In the genomic region with DNA sequence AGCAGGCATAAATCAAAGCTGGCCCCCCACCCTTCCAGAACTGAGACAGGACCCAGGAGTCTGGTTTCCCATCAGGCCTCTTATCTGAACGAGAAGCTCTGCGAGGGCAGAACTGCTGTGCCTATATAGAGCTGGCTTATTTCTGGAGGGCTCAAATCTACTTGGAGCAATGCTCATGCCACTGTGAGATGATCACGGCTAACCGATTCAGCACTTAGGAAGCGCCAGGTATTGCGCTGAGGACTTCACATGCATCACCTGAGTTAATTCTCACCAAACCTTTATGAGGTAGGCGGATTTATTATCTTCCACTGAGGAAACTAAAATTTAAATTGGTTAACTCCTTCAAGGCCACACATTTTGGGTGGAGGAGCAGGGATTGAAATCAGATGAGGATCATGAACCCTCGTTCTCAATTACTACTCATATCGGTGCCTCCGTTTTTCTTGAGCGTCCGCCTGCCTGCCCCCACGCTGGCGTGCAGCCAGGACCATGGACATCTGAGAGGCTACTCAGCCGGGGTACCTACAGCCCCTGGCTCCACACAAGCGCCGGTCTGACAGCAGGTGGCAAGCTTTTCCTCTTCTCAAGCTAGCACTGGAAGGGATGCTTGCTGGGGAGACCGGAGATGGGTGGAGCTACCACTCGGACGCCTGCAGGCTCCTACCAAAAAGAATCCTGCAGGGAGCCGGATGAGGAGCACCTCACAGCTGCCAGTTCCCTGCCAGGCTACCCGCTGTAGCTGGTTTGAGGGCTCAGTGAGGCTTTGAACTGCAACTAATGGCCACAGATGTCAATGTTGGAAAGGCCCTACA, we compare ENCODE assay signal across 8 cellular contexts. TPM values are rescaled to one million over a fixed set of nuclear protein-coding genes. Genes with fewer than 3 reads are reported as not detected.
DNase-seq lines count a peak whose midpoint lies in the region; ATAC-seq and TF ChIP-seq lines count a peak whose summit lies in the region.

No MANE protein-coding gene starts in this region.

- H3K27me3 Mint-ChIP-seq in neural crest cell (ENCODE audit: low read depth) = peaks cover 7% of the 10 kb centered on the region

- no peak for ATAC-seq in HG02852 (IDR thresholded peaks at IDR 0.05; ENCODE audit: unreplicated experiment)

- CTCF ChIA-PET in RWPE1 (lab: Yijun Ruan, JAX) = interaction anchor here (0.5 to 3.0 kb wide), 9 partner anchors 11 to 134 kb away, joined by 3 to 21 read pairs (median 5); no protein-coding TSS in a partner anchor

- intact Hi-C loops in testis (cut with DNase I; ENCODE audit: low total_unique reads) = no loop called here

- peaks cover 31% of the 10 kb centered on the region for H3K4me1 Mint-ChIP-seq in neural crest cell

- WGBS in testis, 2 donors = 13 to 14% methylated on average over 20 to 22 of the region's 22 CpGs

- DNase-seq in M059J (ENCODE audit: low read depth) (peak; percentile 71), RWPE1 (ENCODE audit: low spot score) (peak; percentile 94), foreskin fibroblast (peak; percentile 69 to 87), neural crest cell (ENCODE audit: low read depth, low spot score) (peak; percentile 40), testis (peak; percentile 84)
- peak in 3 of 4 experiments; percentile 29 to 40 (median 30) for DNase-seq in activated naive CD4-positive, alpha-beta T cell (lab: John Stamatoyannopoulos, UW)

- no peaks in the 10 kb centered on the region for H3K9me3 ChIP-seq in testis

- H3K9me3 Mint-ChIP-seq in neural crest cell = no peaks in the 10 kb centered on the region

- no peaks in the 10 kb centered on the region for H3K27me3 ChIP-seq in testis

- H3K4me3 Mint-ChIP-seq in neural crest cell = peak overlapping the region; percentile 96

- H3K27ac Mint-ChIP-seq in neural crest cell (ENCODE audit: unreplicated experiment) = peak overlapping the region; percentile 100

- peak overlapping the region; percentile 97 for H3K27ac ChIP-seq in RWPE1
- H3K27ac ChIP-seq in testis = peak overlapping the region; percentile 100

- 0 out of 2 replicates have a peak, but pooled peaks have one; percentile 24 for TF ChIP-seq CTCF in GM12874 (IDR thresholded peaks at IDR 0.05; ENCODE audit: insufficient read depth, low read depth, low read length)
- peak; percentile 80 for TF ChIP-seq CTCF in RWPE1 (conservative IDR thresholded peaks at IDR 0.05; ENCODE audit: low read depth)
- peak; percentile 29 for TF ChIP-seq CTCF in foreskin fibroblast (IDR thresholded peaks at IDR 0.05; ENCODE audit: low read depth, low read length)
- TF ChIP-seq CTCF in neural crest cell (conservative IDR thresholded peaks at IDR 0.05) = peak; percentile 47
- no peak for TF ChIP-seq CTCF in testis (IDR thresholded peaks at IDR 0.05)

- H3K4me3 ChIP-seq in foreskin fibroblast (ENCODE audit: low read depth in 1 of 2, low read length in 2 of 2) (peak overlapping the region; percentile 89 to 92), testis (peak overlapping the region; percentile 96 to 99)

- peaks cover 14% of the 10 kb centered on the region for H3K4me1 ChIP-seq in testis

- H3K36me3 Mint-ChIP-seq in neural crest cell (ENCODE audit: low read depth) = peaks cover 2% of the 10 kb centered on the region

- TF ChIP-seq POLR2A in testis (IDR thresholded peaks at IDR 0.05) = no peak

- H3K36me3 ChIP-seq in testis (ENCODE audit: low read depth, missing control alignments) = no peaks in the 10 kb centered on the region

- POLR2A ChIA-PET in RWPE1 (lab: Yijun Ruan, JAX; ENCODE audit: low non-redundant PET) = interaction anchor here (0.5 to 3.6 kb wide), 11 partner anchors 11 to 132 kb away, joined by 3 to 35 read pairs (median 4); a partner anchor contains a TSS

RNA-seq across cellular contexts. Expression of a gene that starts 1.0 kb away (rescaled TPM):
- 11.1 and 14.5 TPM in 2 replicates for total RNA-seq in M059J (2014; rRNA removed; shearing (Covaris generic))
- total RNA-seq in neural crest cell = 36.4 and 36.5 TPM in 2 replicates
- total RNA-seq in testis = 10 to 100 TPM; 39.4 to 48.7 TPM
- 39.3 TPM for polyA plus RNA-seq in testis (ENCODE audit: insufficient read depth, low read depth, low replicate concordance)

RNA-seq across cellular contexts. Expression of a gene that starts 21.5 kb away (rescaled TPM):
- total RNA-seq in M059J (2014; rRNA removed; shearing (Covaris generic)) = 9.6 and 13.4 TPM in 2 replicates
- total RNA-seq in neural crest cell (56.6 and 61.0 TPM in 2 replicates), testis (10 to 100 TPM; 53.3 to 80.0 TPM)
- 105 TPM for polyA plus RNA-seq in testis (ENCODE audit: insufficient read depth, low read depth, low replicate concordance)

RNA-seq across cellular contexts. Expression of a gene that starts 38.6 kb away (rescaled TPM):
- total RNA-seq in M059J (2014; rRNA removed; shearing (Covaris generic)) = 8.4 and 13.0 TPM in 2 replicates
- total RNA-seq in neural crest cell = 24.8 and 24.9 TPM in 2 replicates
- total RNA-seq in testis = 10 to 100 TPM; 50.5 to 53.5 TPM
- polyA plus RNA-seq in testis (ENCODE audit: insufficient read depth, low read depth, low replicate concordance) = 25.3 TPM

RNA-seq across cellular contexts. Expression of a gene that starts 42.3 kb away (rescaled TPM):
- total RNA-seq in M059J (2014; rRNA removed; shearing (Covaris generic)) = 253 and 328 TPM in 2 replicates
- total RNA-seq in neural crest cell (49.7 and 55.3 TPM in 2 replicates), testis (100 to 1,000 TPM; 112 to 223 TPM)
- 103 TPM for polyA plus RNA-seq in testis (ENCODE audit: insufficient read depth, low read depth, low replicate concordance)

RNA-seq across cellular contexts. Expression of a gene that starts 42.4 kb away (rescaled TPM):
- total RNA-seq in M059J (2014; rRNA removed; shearing (Covaris generic)) = 3.1 and 6.0 TPM in 2 replicates
- 3.3 and 3.5 TPM in 2 replicates for total RNA-seq in neural crest cell
- total RNA-seq in testis = 1 to 10 TPM; 7.0 to 9.1 TPM
- 1.9 TPM for polyA plus RNA-seq in testis (ENCODE audit: insufficient read depth, low read depth, low replicate concordance)

Comparison
In these comparisons a context has a peak if more than half of its experiments do, and no peak if none do; other contexts are left out.
1. CTCF ChIP-seq: peak in GM12874 (single experiment), RWPE1 (single experiment), foreskin fibroblast (single experiment) and neural crest cell (single experiment); none in testis (0 of 3).
2. DNase-seq: peak in every context shown above with its lines; median percentile 94 in RWPE1; 84 in testis; 78 in foreskin fibroblast; 71 in M059J; 40 in neural crest cell; 30 in activated naive CD4-positive, alpha-beta T cell.